Comparison of ENCODE assay signal across 21 cellular contexts in the genomic region with DNA sequence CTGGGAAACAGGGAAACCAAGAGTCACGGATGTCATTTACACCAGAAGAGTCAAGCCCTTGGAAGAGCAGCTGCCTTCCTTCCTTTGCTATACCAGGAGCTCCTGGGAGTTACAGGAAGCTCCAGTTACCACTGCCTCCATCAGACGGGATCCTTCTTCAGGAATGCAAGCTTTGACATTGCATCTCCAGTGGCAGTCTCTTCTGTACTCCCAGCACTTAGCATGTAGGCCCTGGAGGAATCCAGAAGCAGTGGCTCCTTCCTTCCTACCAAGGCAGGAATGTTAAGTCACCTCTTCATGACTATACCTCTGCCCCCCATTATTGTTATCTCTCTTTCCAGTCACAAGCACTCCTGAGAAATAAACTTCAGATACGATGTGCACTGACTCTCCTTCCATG.
A peak's percentile ranks its signal among the peaks of the same experiment; 100 is the strongest.
DNase-seq lines count a peak whose midpoint lies in the region; ATAC-seq, FAIRE-seq and TF ChIP-seq lines count a peak whose summit lies in the region.
"Had no signal": no experiment of that assay in that cellular context is flagged by ENCODE, and none has a peak within 500 bp of the region (broad histone marks: within the 10 kb centered on the region; RNA-seq: fewer than 3 reads in every experiment).

No MANE protein-coding gene starts in this region.

- no peaks in the 10 kb centered on the region for H3K79me1 ChIP-seq in mesendoderm (ENCODE audit: low read length)

- no peak overlapping the region for H2BK15ac ChIP-seq in mesendoderm (replicated peaks; ENCODE audit: low read depth)

- no peaks in the 10 kb centered on the region for H3K9me3 ChIP-seq in astrocyte (ENCODE audit: insufficient read depth, low read depth, low read length)
- no peaks in the 10 kb centered on the region for H3K9me3 ChIP-seq in parathyroid adenoma (ENCODE audit: control insufficient read depth, low read length)
- H3K9me3 ChIP-seq: BE2C, HAP-1, SJSA1 had no signal

- H3K27ac Mint-ChIP-seq in astrocyte (ENCODE audit: unreplicated experiment), result peak overlapping the region; percentile 83
- H3K27ac Mint-ChIP-seq: CD8-positive, alpha-beta T cell had no signal

- no peak overlapping the region for H2AK5ac ChIP-seq in mesendoderm (ENCODE audit: low read length)

- H4K8ac ChIP-seq in mesendoderm (ENCODE audit: low read depth, low read length), result no peak overlapping the region

- H3K27me3 ChIP-seq in H7 (ENCODE audit: control insufficient read depth, insufficient read depth, low read length) (no peaks in the 10 kb centered on the region), astrocyte (ENCODE audit: insufficient read depth, low read length) (no peaks in the 10 kb centered on the region), mesendoderm (ENCODE audit: insufficient read depth, low read length, poor library complexity) (no peaks in the 10 kb centered on the region), parathyroid adenoma (ENCODE audit: control insufficient read depth, insufficient read depth, low read length) (no peaks in the 10 kb centered on the region)
- H3K27me3 ChIP-seq: BE2C, SJSA1 had no signal

- no peaks in the 10 kb centered on the region for H3K79me2 ChIP-seq in astrocyte (ENCODE audit: insufficient read depth, low read length)
- H3K79me2 ChIP-seq in mesendoderm (ENCODE audit: control insufficient read depth, insufficient read depth, low read length), result no peaks in the 10 kb centered on the region
- no peaks in the 10 kb centered on the region for H3K79me2 ChIP-seq in parathyroid adenoma

- no peak overlapping the region for H3K4me3 Mint-ChIP-seq in astrocyte (ENCODE audit: unreplicated experiment)
- H3K4me3 Mint-ChIP-seq: CD8-positive, alpha-beta T cell had no signal

- no peaks in the 10 kb centered on the region for H3K9me3 Mint-ChIP-seq in astrocyte (ENCODE audit: unreplicated experiment)
- H3K9me3 Mint-ChIP-seq: CD8-positive, alpha-beta T cell had no signal

- H3K4me3 ChIP-seq in H7 (ENCODE audit: insufficient read depth, low read depth, low read length) (no peak overlapping the region), astrocyte (ENCODE audit: insufficient read depth, low read depth, low read length) (no peak overlapping the region), mesendoderm (ENCODE audit: low read length) (no peak overlapping the region), parathyroid adenoma (ENCODE audit: low read depth, low read length) (no peak overlapping the region)
- H3K4me3 ChIP-seq: HAP-1, K562, SJSA1 had no signal

- no peak overlapping the region for H3K18ac ChIP-seq in mesendoderm (ENCODE audit: low read length)

- TF ChIP-seq CTCF in astrocyte (IDR thresholded peaks at IDR 0.05; ENCODE audit: insufficient read depth, low read depth, low read length), result no peak
- no peak for TF ChIP-seq CTCF in parathyroid adenoma (IDR thresholded peaks at IDR 0.05)

- no peak overlapping the region for H4K5ac ChIP-seq in mesendoderm (ENCODE audit: low read length)

- no peak for ATAC-seq in GM21381 (IDR thresholded peaks at IDR 0.05; ENCODE audit: unreplicated experiment)
- ATAC-seq in HG03520 (IDR thresholded peaks at IDR 0.05; ENCODE audit: unreplicated experiment), result no peak
- ATAC-seq: CD8-positive, alpha-beta T cell; K562 had no signal

- H3K27me3 Mint-ChIP-seq in astrocyte (ENCODE audit: low read depth, unreplicated experiment), result no peaks in the 10 kb centered on the region

- H3K4ac ChIP-seq in mesendoderm (ENCODE audit: low read depth, low read length), result no peak overlapping the region

- no peaks in the 10 kb centered on the region for H3K36me3 ChIP-seq in H7 (replicated peaks; ENCODE audit: control insufficient read depth, insufficient read depth, low read length)
- no peaks in the 10 kb centered on the region for H3K36me3 ChIP-seq in astrocyte (ENCODE audit: insufficient read depth, low read length)
- no peaks in the 10 kb centered on the region for H3K36me3 ChIP-seq in mesendoderm (ENCODE audit: control insufficient read depth, insufficient read depth, low read length)
- H3K36me3 ChIP-seq in parathyroid adenoma (ENCODE audit: control insufficient read depth, insufficient read depth, low read length), result no peaks in the 10 kb centered on the region
- H3K36me3 ChIP-seq: BE2C, HAP-1, SJSA1 had no signal

- H3K4me1 ChIP-seq in astrocyte (ENCODE audit: insufficient read depth, low read length) (peaks cover 65% of the 10 kb centered on the region), mesendoderm (ENCODE audit: control insufficient read depth, low read depth, low read length) (no peaks in the 10 kb centered on the region), parathyroid adenoma (peaks cover 52% of the 10 kb centered on the region)
- H3K4me1 ChIP-seq: BE2C, HAP-1 had no signal

- H3K9ac ChIP-seq in astrocyte (ENCODE audit: low read length) (no peak overlapping the region), mesendoderm (ENCODE audit: low read length) (no peak overlapping the region), parathyroid adenoma (no peak overlapping the region)

- no peak overlapping the region for H3K56ac ChIP-seq in mesendoderm (ENCODE audit: low read length)

- peaks cover 51% of the 10 kb centered on the region for H3K4me1 Mint-ChIP-seq in astrocyte (ENCODE audit: low read depth, unreplicated experiment)

- peak overlapping the region; percentile 69 for H3K4me2 ChIP-seq in astrocyte (ENCODE audit: low read length)
- no peak overlapping the region for H3K4me2 ChIP-seq in mesendoderm (ENCODE audit: low read length)
- H3K4me2 ChIP-seq in parathyroid adenoma (ENCODE audit: low read length), result no peak overlapping the region

- H2AFZ ChIP-seq in astrocyte (ENCODE audit: low read depth, low read length), result no peak overlapping the region
- peak overlapping the region; percentile 19 for H2AFZ ChIP-seq in parathyroid adenoma

- no peaks in the 10 kb centered on the region for H3K36me3 Mint-ChIP-seq in astrocyte (ENCODE audit: low read depth, unreplicated experiment)
- H3K36me3 Mint-ChIP-seq: CD8-positive, alpha-beta T cell had no signal

- no peaks in the 10 kb centered on the region for H4K20me1 ChIP-seq in astrocyte (ENCODE audit: insufficient read depth, low read length)

- DNase-seq in H7 (peak; percentile 10), astrocyte (ENCODE audit: low read depth) (no peak), mesendoderm (peak; percentile 51), LoVo (ENCODE audit: low spot score) (no peak), NCI-H1694 (lab: John Stamatoyannopoulos, UW) (no peak)
- DNase-seq: BE2C; CD8-positive, alpha-beta T cell; DMS79; GDM1; NCI-H1048; NCI-H1436 treated with DMSO at 0.1 percent for 48 hours; NCI-H2081; NCI-H510A treated with DMSO at 0.1 percent for 48 hours had no signal

- no CpG with 5 or more reads among the region's 3 CpGs for WGBS in mesendoderm (ENCODE audit: extremely low coverage, insufficient coverage, low lambda C conversion rate)

- H2BK5ac ChIP-seq in mesendoderm (ENCODE audit: low read length), result no peak overlapping the region

- FAIRE-seq in astrocyte (lab: Jason Lieb, UNC), result no peak
- FAIRE-seq: D721Med, GM12891, K562 had no signal

- no peak overlapping the region for H3K23ac ChIP-seq in mesendoderm (ENCODE audit: low read length)

- peak overlapping the region; percentile 43 for H3K27ac ChIP-seq in astrocyte (ENCODE audit: low read depth, low read length)
- peak overlapping the region; percentile 5 for H3K27ac ChIP-seq in mesendoderm (ENCODE audit: low read depth, low read length)
- peak overlapping the region; percentile 7 for H3K27ac ChIP-seq in parathyroid adenoma
- H3K27ac ChIP-seq: SJSA1 had no signal

- no peak overlapping the region for H2BK120ac ChIP-seq in mesendoderm (ENCODE audit: low read depth, low read length)

Comparison
In these comparisons a context has a peak if more than half of its experiments do, and no peak if none do; other contexts are left out.
1. DNase-seq: peak in H7 (single experiment) and mesendoderm (single experiment); none in astrocyte (single experiment), LoVo (single experiment) and NCI-H1694 (single experiment).
2. Peak in every context shown above with its lines, with median percentiles within 50 percentile points of each other: H3K27ac ChIP-seq.